ENCODE assay signal across 8 cellular contexts in the genomic region with DNA sequence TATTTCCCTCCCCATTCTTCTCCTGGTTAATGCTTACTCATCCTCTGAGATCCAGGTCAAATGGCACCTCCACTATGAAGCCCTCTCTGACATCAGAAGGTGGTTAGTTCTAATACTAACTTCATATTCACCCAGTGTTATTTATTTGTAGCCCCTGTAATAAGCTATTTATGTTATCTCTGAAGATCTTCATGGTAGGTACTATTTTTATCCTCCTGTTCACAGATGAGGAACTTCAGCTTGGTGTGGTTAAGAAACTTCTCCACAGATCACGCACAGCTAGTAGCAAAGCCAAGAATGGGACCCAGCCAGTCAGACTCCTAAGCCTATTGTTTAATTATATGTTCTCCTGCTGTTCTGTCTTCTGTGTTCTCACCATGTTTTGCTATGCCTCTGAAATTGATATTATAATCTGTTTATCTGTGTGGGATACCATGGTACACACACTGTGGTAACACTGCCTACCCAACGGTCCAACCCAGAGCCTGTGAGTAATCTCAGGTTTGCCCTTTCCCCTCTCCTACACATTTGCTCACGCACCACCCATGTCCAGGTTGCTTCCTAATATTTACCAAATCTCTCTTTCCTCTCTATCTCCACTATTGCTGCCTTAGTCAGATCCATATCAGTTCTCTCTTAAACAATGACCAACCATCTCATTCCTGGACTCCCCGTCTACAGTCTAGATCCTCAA.
DNase-seq lines count a peak whose midpoint lies in the region; ATAC-seq and TF ChIP-seq lines count a peak whose summit lies in the region.

No MANE protein-coding gene starts in this region.

- 72% methylated on average over 4 of the region's 4 CpGs for WGBS in smooth muscle cell (ENCODE audit: low lambda C conversion rate)

- H2AFZ ChIP-seq in smooth muscle cell (ENCODE audit: low read depth): no peak overlapping the region

- peaks cover 17% of the 10 kb centered on the region for H3K4me1 ChIP-seq in CD8-positive, alpha-beta T cell (ENCODE audit: insufficient read depth, low read length)
- no peaks in the 10 kb centered on the region for H3K4me1 ChIP-seq in smooth muscle cell (ENCODE audit: low read depth)

- no peak overlapping the region for H3K27ac Mint-ChIP-seq in CD8-positive, alpha-beta T cell
- H3K27ac Mint-ChIP-seq in nephron progenitor cell: no peak overlapping the region

- TF ChIP-seq CTCF in CD8-positive, alpha-beta T cell (IDR thresholded peaks at IDR 0.05): no peak
- TF ChIP-seq CTCF in nephron progenitor cell (IDR thresholded peaks at IDR 0.05) (no peak), smooth muscle cell (IDR thresholded peaks at IDR 0.05; ENCODE audit: borderline replicate concordance, insufficient read depth, poor library complexity, severe bottlenecking) (no peak)

- no peaks in the 10 kb centered on the region for H4K20me1 ChIP-seq in smooth muscle cell (ENCODE audit: low read depth)

- POLR2A ChIA-PET in CD8-positive, alpha-beta T cell (lab: Charles Lee): no interaction called here

- no peaks in the 10 kb centered on the region for H3K27me3 ChIP-seq in CD8-positive, alpha-beta T cell (ENCODE audit: insufficient read depth, low read length)
- H3K27me3 ChIP-seq in smooth muscle cell (ENCODE audit: low read depth): no peaks in the 10 kb centered on the region

- H3K4me3 Mint-ChIP-seq in CD8-positive, alpha-beta T cell: peak overlapping the region; percentile 3
- no peak overlapping the region for H3K4me3 Mint-ChIP-seq in nephron progenitor cell

- H3K27me3 Mint-ChIP-seq in CD8-positive, alpha-beta T cell (ENCODE audit: low read depth): no peaks in the 10 kb centered on the region
- peaks cover 3% of the 10 kb centered on the region for H3K27me3 Mint-ChIP-seq in nephron progenitor cell (ENCODE audit: low read depth, poor library complexity)

- no peak for ATAC-seq in CD8-positive, alpha-beta T cell
- ATAC-seq in GM19395 (IDR thresholded peaks at IDR 0.05; ENCODE audit: unreplicated experiment) (peak; percentile 86), HG03064 (IDR thresholded peaks at IDR 0.05; ENCODE audit: low read depth, unreplicated experiment) (peak; percentile 67)

- no peak overlapping the region for H3K4me3 ChIP-seq in CD8-positive, alpha-beta T cell (ENCODE audit: low read depth, low read length)
- H3K4me3 ChIP-seq in smooth muscle cell: no peak overlapping the region

- H3K4me2 ChIP-seq in smooth muscle cell: no peak overlapping the region

- H3K9me3 Mint-ChIP-seq in CD8-positive, alpha-beta T cell: peaks cover 17% of the 10 kb centered on the region
- H3K9me3 Mint-ChIP-seq in nephron progenitor cell: peaks cover 27% of the 10 kb centered on the region

- H3K36me3 ChIP-seq in CD8-positive, alpha-beta T cell (ENCODE audit: insufficient read depth, low read length): no peaks in the 10 kb centered on the region
- H3K36me3 ChIP-seq in smooth muscle cell (ENCODE audit: low read depth): no peaks in the 10 kb centered on the region

- H3K9me3 ChIP-seq in CD8-positive, alpha-beta T cell (ENCODE audit: low read length): peaks cover 4% of the 10 kb centered on the region
- H3K9me3 ChIP-seq in smooth muscle cell (replicated peaks; ENCODE audit: low read depth): no peaks in the 10 kb centered on the region

- H3K79me2 ChIP-seq in smooth muscle cell (ENCODE audit: low read depth): no peaks in the 10 kb centered on the region

- H3K27ac ChIP-seq in CD8-positive, alpha-beta T cell (ENCODE audit: low read depth, low read length): no peak overlapping the region
- H3K27ac ChIP-seq in smooth muscle cell (ENCODE audit: low read depth): no peak overlapping the region

- peaks cover 14% of the 10 kb centered on the region for H3K36me3 Mint-ChIP-seq in CD8-positive, alpha-beta T cell
- H3K36me3 Mint-ChIP-seq in nephron progenitor cell (ENCODE audit: low read depth): peaks cover 22% of the 10 kb centered on the region

- H3K4me1 Mint-ChIP-seq in CD8-positive, alpha-beta T cell (ENCODE audit: low read depth): peaks cover 42% of the 10 kb centered on the region
- no peaks in the 10 kb centered on the region for H3K4me1 Mint-ChIP-seq in nephron progenitor cell

- CTCF ChIA-PET in CD8-positive, alpha-beta T cell (lab: Charles Lee): interaction anchor here (1.6 kb wide), 1 partner anchor 21 kb away, joined by 3 read pairs; no protein-coding TSS in a partner anchor

- no peaks in the 10 kb centered on the region for H3F3A ChIP-seq in smooth muscle cell (ENCODE audit: low read depth)

- no peak for DNase-seq in CD8-positive, alpha-beta T cell
- DNase-seq in SKM-1 treated with dmso at 0.1 percent for 144 hours (lab: John Stamatoyannopoulos, UW; ENCODE audit: unreplicated experiment): peak; percentile 91
- no peak for DNase-seq in middle frontal gyrus (ENCODE audit: extremely low spot score, low spot score)
- no peak for DNase-seq in DMS53 treated with DMSO at 0.1 percent for 48 hours (lab: John Stamatoyannopoulos, UW; ENCODE audit: unreplicated experiment)
- DNase-seq in nephron progenitor cell: no peak
- DNase-seq in smooth muscle cell (lab: John Stamatoyannopoulos, UW; ENCODE audit: unreplicated experiment): no peak

- H3K9ac ChIP-seq in smooth muscle cell (ENCODE audit: low read depth): no peak overlapping the region

- intact Hi-C loops in CD8-positive, alpha-beta T cell (cut with DNase I, micrococcal nuclease): loop anchor here in 1 of 2 experiments (10.0 kb wide), 2 partner anchors 477 to 1273 kb away; a partner anchor contains a TSS
